ENCODE assay signal across 1 cellular context in the genomic region with DNA sequence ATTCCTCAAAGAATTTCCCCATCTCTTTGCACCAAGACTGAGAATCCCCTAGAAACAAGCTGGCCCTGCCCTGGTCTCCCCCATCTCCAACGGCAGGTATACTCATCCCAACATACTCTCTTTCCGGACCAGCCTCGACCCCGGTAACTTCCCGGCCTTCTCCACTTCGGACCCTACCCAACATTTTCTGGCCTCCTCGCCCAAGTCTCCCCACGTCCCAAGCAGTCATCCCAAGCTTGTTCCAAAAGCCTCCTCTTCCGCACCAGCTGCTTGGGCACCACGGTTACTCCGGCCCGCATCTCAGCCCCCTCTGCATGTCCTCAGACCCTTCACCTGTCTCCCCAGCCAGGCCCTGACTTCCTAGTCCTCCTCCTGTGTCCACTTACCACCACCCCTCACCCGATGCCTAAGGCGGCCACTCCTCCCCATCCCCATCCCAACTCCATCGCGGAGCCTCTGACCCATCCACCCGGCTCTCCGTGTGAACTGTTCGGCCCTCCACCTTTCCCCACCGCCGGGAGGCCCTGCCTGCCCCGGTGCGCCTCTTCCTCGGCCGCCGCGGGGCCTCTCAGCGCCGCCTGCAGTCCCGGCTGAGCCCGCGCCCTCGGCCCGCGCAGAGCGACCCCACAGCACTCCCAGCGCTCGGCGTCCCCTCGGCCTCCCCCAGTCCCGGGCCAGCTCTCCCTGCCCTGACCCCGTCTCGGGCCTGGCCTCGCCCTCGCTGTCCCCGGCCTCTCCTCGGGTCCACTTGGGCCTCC.
TF ChIP-seq lines count a peak whose summit lies in the region.

No MANE protein-coding gene starts in this region.

TF ChIP-seq in H1, 55 proteins besides CTCF, POLR2A, EP300 and RAD21:
- TF ChIP-seq ASH2L (IDR thresholded peaks at IDR 0.05; ENCODE audit: low read length) (peak; percentile 45), KDM4A (IDR thresholded peaks at IDR 0.05; ENCODE audit: low read depth, low read length, severe bottlenecking) (peak; percentile 37), SRF (IDR thresholded peaks at IDR 0.05; ENCODE audit: low read depth, low read length) (no peak), SIN3A (conservative IDR thresholded peaks at IDR 0.05 in 1 of 2, IDR thresholded peaks at IDR 0.05 in 1 of 2; ENCODE audit: low read depth in 1 of 2, low read length in 2 of 2) (0 out of 4 replicates have a peak, but pooled peaks of 1 of the 2 experiments have one; percentile 21), ZNF274 (IDR thresholded peaks at IDR 0.05; ENCODE audit: borderline replicate concordance, extremely low read depth, low read length) (no peak), SUZ12 (IDR thresholded peaks at IDR 0.05; ENCODE audit: low read length) (0 out of 2 replicates have a peak, but pooled peaks have one; percentile 26), JUND (IDR thresholded peaks at IDR 0.05; ENCODE audit: low read length) (no peak)
